In genomic region chr6:121694389-121695185, GRCh38 we compare ENCODE assay signal across 19 cellular contexts.
DNase-seq lines count a peak whose midpoint lies in the region; ATAC-seq, FAIRE-seq and TF ChIP-seq lines count a peak whose summit lies in the region.
"Had no signal": no experiment of that assay in that cellular context is flagged by ENCODE, and none has a peak within 500 bp of the region (broad histone marks: within the 10 kb centered on the region; RNA-seq: fewer than 3 reads in every experiment).

No MANE protein-coding gene starts in this region.

- H3K4me1 ChIP-seq in esophagus squamous epithelium: peaks cover 0 to 4% (median 0%) of the 10 kb centered on the region in 3 donors

- no peak for FAIRE-seq in urothelium cell line (lab: Jason Lieb, UNC)
- FAIRE-seq: GM19239 had no signal

- no peaks in the 10 kb centered on the region for H3K36me3 ChIP-seq in esophagus squamous epithelium
- H3K36me3 ChIP-seq: heart left ventricle had no signal

- 72 to 82% methylated on average over 5 of the region's 5 CpGs for WGBS in esophagus squamous epithelium, 2 donors

- H3K4me3 ChIP-seq in astrocyte of the cerebellum (ENCODE audit: low read depth, low read length) (no peak overlapping the region), esophagus squamous epithelium (no peak overlapping the region)
- H3K4me3 ChIP-seq: heart left ventricle had no signal

- no peak for TF ChIP-seq POLR2A in esophagus squamous epithelium (IDR thresholded peaks at IDR 0.05)

- ATAC-seq in HG03135 (IDR thresholded peaks at IDR 0.05; ENCODE audit: unreplicated experiment): no peak
- ATAC-seq: activated T-cell treated with anti-CD3 and anti-CD28 coated beads, Interleukin-2, amount 50 U/mL, for 72 hours; heart left ventricle; left cardiac atrium had no signal

- TF ChIP-seq CTCF in astrocyte of the cerebellum (IDR thresholded peaks at IDR 0.05; ENCODE audit: low read depth, low read length, missing control alignments) (no peak), esophagus squamous epithelium (IDR thresholded peaks at IDR 0.05) (no peak)

- DNase-seq in LHCN-M2 (ENCODE audit: low read depth) (peak; percentile 60), astrocyte of the cerebellum (ENCODE audit: low read depth) (peak; percentile 86), hepatic stellate cell (ENCODE audit: low spot score) (peak; percentile 22), urothelium cell line (ENCODE audit: low spot score) (peak; percentile 31), esophagus squamous epithelium (lab: John Stamatoyannopoulos, UW) (no peak)
- DNase-seq in activated naive CD4-positive, alpha-beta T cell treated with Interleukin-2 at 50 U/mL for 16 hours: no peak
- DNase-seq: activated CD4-positive, alpha-beta T cell treated with anti-CD3 and anti-CD28 coated beads, Interleukin-2, amount 50 U/mL, for 48 hours; activated T-cell treated with anti-CD3 and anti-CD28 coated beads, Interleukin-2, amount 50 U/mL, for 72 hours; CD4-positive, alpha-beta memory T cell; GDM1; heart left ventricle; left cardiac atrium; NCI-H1092 treated with DMSO at 0.1 percent for 48 hours; retina; SHP77 treated with DMSO at 0.1 percent for 48 hours; stimulated activated CD4-positive, alpha-beta T cell treated with anti-CD3 and anti-CD28 coated beads, Interleukin-2, amount 100 ng/mL, for 24 hours; stimulated activated CD8-positive, alpha-beta memory T cell treated with anti-CD3 and anti-CD28 coated beads, Interleukin-4, amount 100 ng/mL, for 48 hours had no signal

- no peak overlapping the region for H3K27ac ChIP-seq in esophagus squamous epithelium
- H3K27ac ChIP-seq: heart left ventricle had no signal

- in situ Hi-C loops in astrocyte of the cerebellum (cut with HindIII; ENCODE audit: low sequenced_read_pairs): no loop called here

- no peaks in the 10 kb centered on the region for H3K9me3 ChIP-seq in esophagus squamous epithelium
- H3K9me3 ChIP-seq: heart left ventricle had no signal

- no peaks in the 10 kb centered on the region for H3K27me3 ChIP-seq in esophagus squamous epithelium
- H3K27me3 ChIP-seq: heart left ventricle had no signal

- intact Hi-C loops in esophagus squamous epithelium (cut with DNase I): no loop called here

Comparison
In these comparisons a context has a peak if more than half of its experiments do, and no peak if none do; other contexts are left out.
1. DNase-seq: peak in LHCN-M2 (single experiment), astrocyte of the cerebellum (single experiment), hepatic stellate cell (single experiment) and urothelium cell line (single experiment); none in esophagus squamous epithelium (single experiment) and activated naive CD4-positive, alpha-beta T cell treated with Interleukin-2 at 50 U/mL for 16 hours (single experiment).